34 cellular contexts compared by ENCODE assay signal in the genomic region with DNA sequence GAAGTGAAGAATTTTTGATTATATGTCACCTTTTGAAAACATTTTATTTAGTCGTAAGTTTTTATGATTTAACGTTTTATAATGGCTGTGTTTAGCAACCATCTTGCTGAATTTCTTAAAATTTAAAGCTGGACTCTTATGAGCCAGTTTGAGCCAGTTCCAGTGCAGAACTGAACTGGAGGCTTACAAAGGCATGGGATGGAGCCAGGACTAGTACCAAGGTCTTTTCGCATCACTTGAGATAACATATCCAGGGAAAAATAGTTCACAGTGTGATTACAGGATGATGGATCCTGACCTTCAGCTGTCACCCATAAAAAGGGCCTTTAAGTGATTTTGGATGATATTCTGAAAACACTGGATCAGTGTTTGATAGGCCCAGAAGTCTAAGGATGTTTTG.
"Had no signal": no experiment of that assay in that cellular context is flagged by ENCODE, and none has a peak within 500 bp of the region (broad histone marks: within the 10 kb centered on the region; RNA-seq: fewer than 3 reads in every experiment).

No MANE protein-coding gene starts in this region.

- H3K36me3 ChIP-seq: neutrophil, transverse colon, uterus had no signal

- H3K9me3 Mint-ChIP-seq: immature natural killer cell; memory B cell; mesothelial cell of epicardium; natural killer cell treated with Interleukin-12 subunit alpha and Interleukin-12 subunit beta and Interleukin-15 and Interleukin-18, amount 100 ng/mL, for 72 hours; neural crest cell; stimulated activated naive CD8-positive, alpha-beta T cell treated with anti-CD3 and anti-CD28 coated beads, Interleukin-15, amount 100 ng/mL, for 72 hours had no signal

- H3K27me3 ChIP-seq: esophagus squamous epithelium, neutrophil, right atrium auricular region, suprapubic skin, transverse colon, upper lobe of right lung, uterus had no signal

- H3K36me3 Mint-ChIP-seq: natural killer cell treated with Interleukin-12 subunit alpha and Interleukin-12 subunit beta and Interleukin-15 and Interleukin-18, amount 100 ng/mL, for 72 hours had no signal

- H3K9me3 ChIP-seq: esophagus squamous epithelium, lower lobe of right lung, mucosa of descending colon, neutrophil, right atrium auricular region, suprapubic skin, transverse colon, upper lobe of right lung, uterus had no signal

- H2AFZ ChIP-seq: parathyroid adenoma had no signal

- H3K4me1 Mint-ChIP-seq: immature natural killer cell; memory B cell; mesothelial cell of epicardium; naive B cell; stimulated activated naive CD8-positive, alpha-beta T cell treated with anti-CD3 and anti-CD28 coated beads, Interleukin-15, amount 100 ng/mL, for 72 hours had no signal

- H3K79me2 ChIP-seq: parathyroid adenoma had no signal

- DNase-seq: dermis blood vessel endothelial cell; effector memory CD4-positive, alpha-beta T cell; esophagus squamous epithelium; foreskin melanocyte; hypothalamus; immature natural killer cell; islet precursor cell; kidney glomerular epithelial cell; left colon; left ventricle myocardium superior; lower lobe of right lung; mucosa of descending colon; naive B cell; stimulated activated CD4-positive, alpha-beta T cell treated with anti-CD3 and anti-CD28 coated beads, Interleukin-12 subunit alpha, Interleukin-12 subunit beta, amount 100 ng/mL, for 4 hours; stimulated activated CD4-positive, alpha-beta T cell treated with anti-CD3 and anti-CD28 coated beads, Interleukin-1b, Interleukin-23, amount 100 ng/mL, for 48 hours; stimulated activated CD4-positive, alpha-beta T cell treated with anti-CD3 and anti-CD28 coated beads, Interleukin-4, amount 100 ng/mL, for 1 hour; stimulated activated CD8-positive, alpha-beta memory T cell treated with anti-CD3 and anti-CD28 coated beads, Interleukin-4, amount 100 ng/mL, for 48 hours; stimulated activated naive CD4-positive, alpha-beta T cell; stimulated activated naive CD8-positive, alpha-beta T cell treated with anti-CD3 and anti-CD28 coated beads, Interleukin-15, amount 100 ng/mL, for 72 hours; transverse colon; upper lobe of right lung; uterus had no signal

- ATAC-seq: left colon; left ventricle myocardium superior; lower lobe of right lung; mucosa of descending colon; natural killer cell treated with Interleukin-12 subunit alpha and Interleukin-12 subunit beta and Interleukin-15 and Interleukin-18, amount 100 ng/mL, for 72 hours; sciatic nerve; stimulated activated naive CD8-positive, alpha-beta T cell treated with anti-CD3 and anti-CD28 coated beads, Interleukin-15, amount 100 ng/mL, for 72 hours; upper lobe of right lung had no signal

- H3K4me2 ChIP-seq: smooth muscle cell had no signal

- H3K4me1 ChIP-seq: esophagus squamous epithelium, lower lobe of right lung, parathyroid adenoma, suprapubic skin, transverse colon, upper lobe of right lung, uterus had no signal

- H3K9ac ChIP-seq: parathyroid adenoma had no signal

- H3K27ac Mint-ChIP-seq: immature natural killer cell; memory B cell; mesothelial cell of epicardium; naive B cell; natural killer cell treated with Interleukin-12 subunit alpha and Interleukin-12 subunit beta and Interleukin-15 and Interleukin-18, amount 100 ng/mL, for 72 hours; progenitor cell of endocrine pancreas had no signal

- H3K27ac ChIP-seq: coronary artery, esophagus squamous epithelium, lower lobe of right lung, neutrophil, parathyroid adenoma, suprapubic skin, transverse colon, upper lobe of right lung, uterus had no signal

- H3K27me3 Mint-ChIP-seq: memory B cell; naive B cell; natural killer cell treated with Interleukin-12 subunit alpha and Interleukin-12 subunit beta and Interleukin-15 and Interleukin-18, amount 100 ng/mL, for 72 hours; progenitor cell of endocrine pancreas; stimulated activated naive CD8-positive, alpha-beta T cell treated with anti-CD3 and anti-CD28 coated beads, Interleukin-15, amount 100 ng/mL, for 72 hours had no signal

- H3K4me3 Mint-ChIP-seq: immature natural killer cell; memory B cell; mesothelial cell of epicardium; naive B cell; natural killer cell treated with Interleukin-12 subunit alpha and Interleukin-12 subunit beta and Interleukin-15 and Interleukin-18, amount 100 ng/mL, for 72 hours; neural crest cell; stimulated activated naive CD8-positive, alpha-beta T cell treated with anti-CD3 and anti-CD28 coated beads, Interleukin-15, amount 100 ng/mL, for 72 hours had no signal

- H3K4me3 ChIP-seq: coronary artery, esophagus squamous epithelium, lower lobe of right lung, mucosa of descending colon, right atrium auricular region, smooth muscle cell, suprapubic skin, transverse colon, upper lobe of right lung, uterus had no signal
